8 cellular contexts compared by ENCODE assay signal in the genomic region with DNA sequence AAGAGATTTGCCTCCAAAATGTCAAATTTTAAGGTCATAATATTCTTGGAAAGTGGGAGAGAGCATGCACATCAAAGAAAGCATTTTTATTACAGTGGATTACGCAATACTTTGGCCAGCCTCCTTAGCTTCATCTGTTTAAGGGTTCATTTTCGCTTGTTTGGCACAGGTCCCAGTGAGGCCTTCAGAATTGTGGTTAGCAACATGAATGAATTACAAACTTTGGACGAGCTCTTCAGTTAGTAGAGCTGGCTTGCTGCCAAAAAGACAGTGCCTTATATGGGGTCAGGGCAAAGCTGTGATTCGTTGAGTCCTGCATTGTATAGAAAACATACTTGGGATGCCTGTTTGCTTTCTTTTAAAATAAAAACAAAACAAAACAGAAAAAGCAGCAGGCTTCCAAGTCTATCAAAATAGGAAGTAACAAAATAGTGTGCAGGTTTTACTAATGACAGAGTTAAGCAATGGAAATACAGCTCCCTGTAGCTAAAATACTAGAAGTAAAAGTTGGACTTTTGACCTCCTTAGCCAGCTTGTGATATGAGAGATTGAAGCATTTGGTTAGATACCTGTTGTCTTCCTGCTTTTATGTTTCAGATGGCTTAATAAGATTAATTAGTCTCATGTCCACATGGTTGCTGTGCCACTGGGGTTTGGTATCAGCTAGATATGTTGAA.
DNase-seq lines count a peak whose midpoint lies in the region; ATAC-seq and TF ChIP-seq lines count a peak whose summit lies in the region.

No MANE protein-coding gene starts in this region.

- peak overlapping the region in 3 of 8 donors; percentile 14 to 29 (median 20) for H3K27ac ChIP-seq in spleen

- CTCF ChIA-PET in Calu3 (lab: Charles Lee): interaction anchor here (0.5 to 1.5 kb wide), 9 partner anchors 9 to 624 kb away, joined by 3 to 9 read pairs (median 3); no protein-coding TSS in a partner anchor

- H3K36me3 Mint-ChIP-seq in Calu3 (ENCODE audit: insufficient read depth, unreplicated experiment): peaks cover 14% of the 10 kb centered on the region

- ATAC-seq in GM19395 (IDR thresholded peaks at IDR 0.05; ENCODE audit: unreplicated experiment) (peak; percentile 89), HG03469 (IDR thresholded peaks at IDR 0.05; ENCODE audit: unreplicated experiment) (peak; percentile 86)

- 7 to 19% (median 7%) methylated on average over 4 of the region's 4 CpGs for WGBS in spleen, 5 donors

- H3K4me3 Mint-ChIP-seq in Calu3 (ENCODE audit: low read depth, unreplicated experiment): no peak overlapping the region

- H3K4me3 ChIP-seq in fibroblast of pulmonary artery (replicated peaks; ENCODE audit: low read depth, low read length): no peak overlapping the region
- no peak overlapping the region for H3K4me3 ChIP-seq in spleen

- no peak for TF ChIP-seq POLR2A in spleen (IDR thresholded peaks at IDR 0.05)

- intact Hi-C loops in Calu3 (cut with micrococcal nuclease; ENCODE audit: unreplicated experiment): loop anchor here (5.0 to 10.0 kb wide), 3 partner anchors 202 to 440 kb away; no protein-coding TSS in a partner anchor
- intact Hi-C loops in spleen (cut with DNase I; ENCODE audit: low total_unique reads): no loop called here

- peak; percentile 90 for DNase-seq in Calu3
- DNase-seq in NCI-H446 (lab: John Stamatoyannopoulos, UW): peak; percentile 96 to 99
- DNase-seq in activated CD4-positive, alpha-beta T cell treated with anti-CD3 and anti-CD28 coated beads, Interleukin-2, amount 50 U/mL, for 1 hour: peak; percentile 40
- peak; percentile 100 for DNase-seq in fibroblast of pulmonary artery (ENCODE audit: low read depth)
- DNase-seq in non-pigmented ciliary epithelial cell (ENCODE audit: low read depth): peak; percentile 99
- DNase-seq in spleen: no peak

- BruUV-seq in Calu3 (replicated peaks; lab: Mats Ljungman, UMichigan): no TSS peak

- no peaks in the 10 kb centered on the region for H3K27me3 Mint-ChIP-seq in Calu3 (ENCODE audit: unreplicated experiment)

- no peaks in the 10 kb centered on the region for H3K9me3 ChIP-seq in spleen

- no peaks in the 10 kb centered on the region for H3K9me3 Mint-ChIP-seq in Calu3 (ENCODE audit: low read depth, unreplicated experiment)

- peaks cover 0 to 51% (median 0%) of the 10 kb centered on the region in 6 donors for H3K36me3 ChIP-seq in spleen

- H3K27ac Mint-ChIP-seq in Calu3 (ENCODE audit: unreplicated experiment): peak overlapping the region; percentile 27

- H3K27me3 ChIP-seq in spleen (replicated peaks in 1 of 7): no peaks in the 10 kb centered on the region

- H3K4me1 Mint-ChIP-seq in Calu3 (ENCODE audit: low read depth, unreplicated experiment): peaks cover 27% of the 10 kb centered on the region

- peaks cover 0 to 29% (median 15%) of the 10 kb centered on the region in 6 donors for H3K4me1 ChIP-seq in spleen

- TF ChIP-seq CTCF in Calu3 (IDR thresholded peaks at IDR 0.05; ENCODE audit: unreplicated experiment) (no peak), fibroblast of pulmonary artery (IDR thresholded peaks at IDR 0.05; ENCODE audit: low read length, missing control alignments) (no peak), spleen (IDR thresholded peaks at IDR 0.05 in 8 of 11, conservative IDR thresholded peaks at IDR 0.05 in 3 of 11) (no peak)
